1 cellular context compared by ENCODE assay signal in the genomic region with DNA sequence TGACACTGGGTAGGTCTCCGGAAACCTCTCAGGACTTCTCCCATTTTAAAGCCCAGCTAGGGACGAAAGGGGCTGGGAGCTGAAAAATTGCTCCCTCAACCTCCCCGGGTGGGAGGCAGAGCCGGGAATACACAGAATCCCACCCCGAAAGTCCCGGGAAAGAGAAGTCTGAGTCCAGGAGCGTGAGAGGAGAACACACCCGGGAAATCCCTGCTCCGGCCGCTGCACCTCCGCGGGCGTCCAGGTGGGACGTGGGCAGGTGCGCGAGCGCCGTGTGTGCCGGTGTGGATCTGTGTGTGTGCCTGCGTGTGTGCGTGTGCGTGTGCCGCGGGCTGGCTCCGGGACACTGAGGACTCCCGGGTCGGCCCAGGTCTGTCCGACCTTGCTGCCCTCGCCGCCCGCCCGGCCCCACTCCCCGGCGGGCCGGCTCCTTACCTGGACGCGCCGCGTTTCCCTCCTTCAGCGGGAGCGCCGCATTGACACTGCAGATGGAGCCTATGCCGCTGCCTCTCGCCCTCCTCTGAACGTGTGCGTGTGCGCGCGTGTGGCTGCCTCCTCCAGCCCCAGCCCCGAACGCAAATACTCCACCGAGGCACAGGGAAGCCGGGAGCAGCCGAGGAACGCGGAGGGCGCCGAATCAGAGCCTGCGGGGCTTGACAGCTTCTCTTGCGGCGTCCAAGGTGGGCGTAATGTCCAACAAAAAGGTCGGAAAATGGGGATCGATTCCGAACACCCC.
TF ChIP-seq lines count a peak whose summit lies in the region.

A gene with protein sequence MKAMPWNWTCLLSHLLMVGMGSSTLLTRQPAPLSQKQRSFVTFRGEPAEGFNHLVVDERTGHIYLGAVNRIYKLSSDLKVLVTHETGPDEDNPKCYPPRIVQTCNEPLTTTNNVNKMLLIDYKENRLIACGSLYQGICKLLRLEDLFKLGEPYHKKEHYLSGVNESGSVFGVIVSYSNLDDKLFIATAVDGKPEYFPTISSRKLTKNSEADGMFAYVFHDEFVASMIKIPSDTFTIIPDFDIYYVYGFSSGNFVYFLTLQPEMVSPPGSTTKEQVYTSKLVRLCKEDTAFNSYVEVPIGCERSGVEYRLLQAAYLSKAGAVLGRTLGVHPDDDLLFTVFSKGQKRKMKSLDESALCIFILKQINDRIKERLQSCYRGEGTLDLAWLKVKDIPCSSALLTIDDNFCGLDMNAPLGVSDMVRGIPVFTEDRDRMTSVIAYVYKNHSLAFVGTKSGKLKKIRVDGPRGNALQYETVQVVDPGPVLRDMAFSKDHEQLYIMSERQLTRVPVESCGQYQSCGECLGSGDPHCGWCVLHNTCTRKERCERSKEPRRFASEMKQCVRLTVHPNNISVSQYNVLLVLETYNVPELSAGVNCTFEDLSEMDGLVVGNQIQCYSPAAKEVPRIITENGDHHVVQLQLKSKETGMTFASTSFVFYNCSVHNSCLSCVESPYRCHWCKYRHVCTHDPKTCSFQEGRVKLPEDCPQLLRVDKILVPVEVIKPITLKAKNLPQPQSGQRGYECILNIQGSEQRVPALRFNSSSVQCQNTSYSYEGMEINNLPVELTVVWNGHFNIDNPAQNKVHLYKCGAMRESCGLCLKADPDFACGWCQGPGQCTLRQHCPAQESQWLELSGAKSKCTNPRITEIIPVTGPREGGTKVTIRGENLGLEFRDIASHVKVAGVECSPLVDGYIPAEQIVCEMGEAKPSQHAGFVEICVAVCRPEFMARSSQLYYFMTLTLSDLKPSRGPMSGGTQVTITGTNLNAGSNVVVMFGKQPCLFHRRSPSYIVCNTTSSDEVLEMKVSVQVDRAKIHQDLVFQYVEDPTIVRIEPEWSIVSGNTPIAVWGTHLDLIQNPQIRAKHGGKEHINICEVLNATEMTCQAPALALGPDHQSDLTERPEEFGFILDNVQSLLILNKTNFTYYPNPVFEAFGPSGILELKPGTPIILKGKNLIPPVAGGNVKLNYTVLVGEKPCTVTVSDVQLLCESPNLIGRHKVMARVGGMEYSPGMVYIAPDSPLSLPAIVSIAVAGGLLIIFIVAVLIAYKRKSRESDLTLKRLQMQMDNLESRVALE (N-terminal part only) (minus strand): TSS at position 484 of the 736 bp plus-strand sequence. CDS start 67,777 bp downstream, outside the sequence.

TF ChIP-seq in HEK293, 187 proteins besides CTCF, POLR2A, EP300 and RAD21 (continued from another document):
- TF ChIP-seq, protein P1, sequence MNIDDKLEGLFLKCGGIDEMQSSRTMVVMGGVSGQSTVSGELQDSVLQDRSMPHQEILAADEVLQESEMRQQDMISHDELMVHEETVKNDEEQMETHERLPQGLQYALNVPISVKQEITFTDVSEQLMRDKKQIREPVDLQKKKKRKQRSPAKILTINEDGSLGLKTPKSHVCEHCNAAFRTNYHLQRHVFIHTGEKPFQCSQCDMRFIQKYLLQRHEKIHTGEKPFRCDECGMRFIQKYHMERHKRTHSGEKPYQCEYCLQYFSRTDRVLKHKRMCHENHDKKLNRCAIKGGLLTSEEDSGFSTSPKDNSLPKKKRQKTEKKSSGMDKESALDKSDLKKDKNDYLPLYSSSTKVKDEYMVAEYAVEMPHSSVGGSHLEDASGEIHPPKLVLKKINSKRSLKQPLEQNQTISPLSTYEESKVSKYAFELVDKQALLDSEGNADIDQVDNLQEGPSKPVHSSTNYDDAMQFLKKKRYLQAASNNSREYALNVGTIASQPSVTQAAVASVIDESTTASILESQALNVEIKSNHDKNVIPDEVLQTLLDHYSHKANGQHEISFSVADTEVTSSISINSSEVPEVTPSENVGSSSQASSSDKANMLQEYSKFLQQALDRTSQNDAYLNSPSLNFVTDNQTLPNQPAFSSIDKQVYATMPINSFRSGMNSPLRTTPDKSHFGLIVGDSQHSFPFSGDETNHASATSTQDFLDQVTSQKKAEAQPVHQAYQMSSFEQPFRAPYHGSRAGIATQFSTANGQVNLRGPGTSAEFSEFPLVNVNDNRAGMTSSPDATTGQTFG (tag by site-specific recombination; IDR thresholded peaks at IDR 0.05; ENCODE audit: borderline replicate concordance): no peak
- no peak for TF ChIP-seq ZBTB17 (tag by site-specific recombination; IDR thresholded peaks at IDR 0.05)
- TF ChIP-seq SCRT2 (tag by site-specific recombination; IDR thresholded peaks at IDR 0.05): no peak
- TF ChIP-seq ZNF140 (tag by site-specific recombination; IDR thresholded peaks at IDR 0.05): no peak
- TF ChIP-seq ZNF157 (tag by site-specific recombination; IDR thresholded peaks at IDR 0.05): no peak
- no peak for TF ChIP-seq ZNF175 (tag by site-specific recombination; IDR thresholded peaks at IDR 0.05)
- TF ChIP-seq ZNF521 (tag by site-specific recombination; IDR thresholded peaks at IDR 0.05): no peak
- peak; percentile 47 for TF ChIP-seq ZFHX2 (tag by site-specific recombination; conservative IDR thresholded peaks at IDR 0.05)
- TF ChIP-seq ZNF24 (tag by site-specific recombination; IDR thresholded peaks at IDR 0.05): no peak
- no peak for TF ChIP-seq HOXA7 (CRISPR knock-in tag; IDR thresholded peaks at IDR 0.05; ENCODE audit: borderline replicate concordance)
- TF ChIP-seq, protein P2, sequence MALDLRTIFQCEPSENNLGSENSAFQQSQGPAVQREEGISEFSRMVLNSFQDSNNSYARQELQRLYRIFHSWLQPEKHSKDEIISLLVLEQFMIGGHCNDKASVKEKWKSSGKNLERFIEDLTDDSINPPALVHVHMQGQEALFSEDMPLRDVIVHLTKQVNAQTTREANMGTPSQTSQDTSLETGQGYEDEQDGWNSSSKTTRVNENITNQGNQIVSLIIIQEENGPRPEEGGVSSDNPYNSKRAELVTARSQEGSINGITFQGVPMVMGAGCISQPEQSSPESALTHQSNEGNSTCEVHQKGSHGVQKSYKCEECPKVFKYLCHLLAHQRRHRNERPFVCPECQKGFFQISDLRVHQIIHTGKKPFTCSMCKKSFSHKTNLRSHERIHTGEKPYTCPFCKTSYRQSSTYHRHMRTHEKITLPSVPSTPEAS (tag by site-specific recombination; IDR thresholded peaks at IDR 0.05): peak; percentile 58
- TF ChIP-seq ZNF404 (tag by site-specific recombination; IDR thresholded peaks at IDR 0.05): no peak
- TF ChIP-seq ZNF335 (tag by site-specific recombination; conservative IDR thresholded peaks at IDR 0.05): peak; percentile 94
- TF ChIP-seq, protein P3, sequence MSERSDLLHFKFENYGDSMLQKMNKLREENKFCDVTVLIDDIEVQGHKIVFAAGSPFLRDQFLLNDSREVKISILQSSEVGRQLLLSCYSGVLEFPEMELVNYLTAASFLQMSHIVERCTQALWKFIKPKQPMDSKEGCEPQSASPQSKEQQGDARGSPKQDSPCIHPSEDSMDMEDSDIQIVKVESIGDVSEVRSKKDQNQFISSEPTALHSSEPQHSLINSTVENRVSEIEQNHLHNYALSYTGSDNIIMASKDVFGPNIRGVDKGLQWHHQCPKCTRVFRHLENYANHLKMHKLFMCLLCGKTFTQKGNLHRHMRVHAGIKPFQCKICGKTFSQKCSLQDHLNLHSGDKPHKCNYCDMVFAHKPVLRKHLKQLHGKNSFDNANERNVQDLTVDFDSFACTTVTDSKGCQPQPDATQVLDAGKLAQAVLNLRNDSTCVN (tag by site-specific recombination; optimal IDR thresholded peaks at IDR 0.05): peak; percentile 92
- TF ChIP-seq, protein P4, sequence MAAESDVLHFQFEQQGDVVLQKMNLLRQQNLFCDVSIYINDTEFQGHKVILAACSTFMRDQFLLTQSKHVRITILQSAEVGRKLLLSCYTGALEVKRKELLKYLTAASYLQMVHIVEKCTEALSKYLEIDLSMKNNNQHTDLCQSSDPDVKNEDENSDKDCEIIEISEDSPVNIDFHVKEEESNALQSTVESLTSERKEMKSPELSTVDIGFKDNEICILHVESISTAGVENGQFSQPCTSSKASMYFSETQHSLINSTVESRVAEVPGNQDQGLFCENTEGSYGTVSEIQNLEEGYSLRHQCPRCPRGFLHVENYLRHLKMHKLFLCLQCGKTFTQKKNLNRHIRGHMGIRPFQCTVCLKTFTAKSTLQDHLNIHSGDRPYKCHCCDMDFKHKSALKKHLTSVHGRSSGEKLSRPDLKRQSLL (tag by site-specific recombination; IDR thresholded peaks at IDR 0.05): no peak
- no peak for TF ChIP-seq OVOL3 (tag by site-specific recombination; IDR thresholded peaks at IDR 0.05)
- TF ChIP-seq ZNF777 (tag by site-specific recombination; IDR thresholded peaks at IDR 0.05; ENCODE audit: borderline replicate concordance): peak; percentile 73; the same call in 1 of the 2 replicates
- no peak for TF ChIP-seq ZNF510 (tag by site-specific recombination; IDR thresholded peaks at IDR 0.05; ENCODE audit: insufficient replicate concordance)
- TF ChIP-seq, protein P5, sequence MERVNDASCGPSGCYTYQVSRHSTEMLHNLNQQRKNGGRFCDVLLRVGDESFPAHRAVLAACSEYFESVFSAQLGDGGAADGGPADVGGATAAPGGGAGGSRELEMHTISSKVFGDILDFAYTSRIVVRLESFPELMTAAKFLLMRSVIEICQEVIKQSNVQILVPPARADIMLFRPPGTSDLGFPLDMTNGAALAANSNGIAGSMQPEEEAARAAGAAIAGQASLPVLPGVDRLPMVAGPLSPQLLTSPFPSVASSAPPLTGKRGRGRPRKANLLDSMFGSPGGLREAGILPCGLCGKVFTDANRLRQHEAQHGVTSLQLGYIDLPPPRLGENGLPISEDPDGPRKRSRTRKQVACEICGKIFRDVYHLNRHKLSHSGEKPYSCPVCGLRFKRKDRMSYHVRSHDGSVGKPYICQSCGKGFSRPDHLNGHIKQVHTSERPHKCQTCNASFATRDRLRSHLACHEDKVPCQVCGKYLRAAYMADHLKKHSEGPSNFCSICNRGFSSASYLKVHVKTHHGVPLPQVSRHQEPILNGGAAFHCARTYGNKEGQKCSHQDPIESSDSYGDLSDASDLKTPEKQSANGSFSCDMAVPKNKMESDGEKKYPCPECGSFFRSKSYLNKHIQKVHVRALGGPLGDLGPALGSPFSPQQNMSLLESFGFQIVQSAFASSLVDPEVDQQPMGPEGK (tag by site-specific recombination; IDR thresholded peaks at IDR 0.05): peak; percentile 18; the same call in 1 of the 2 replicates
- peak; percentile 66 for TF ChIP-seq ZBTB8A (tag by site-specific recombination; IDR thresholded peaks at IDR 0.05)
- peak; percentile 80 for TF ChIP-seq ZEB2 (tag by site-specific recombination; IDR thresholded peaks at IDR 0.05)
- peak; percentile 66 for TF ChIP-seq ZBTB20 (tag by site-specific recombination; IDR thresholded peaks at IDR 0.05)
- no peak for TF ChIP-seq ZSCAN16 (tag by site-specific recombination; IDR thresholded peaks at IDR 0.05)
- TF ChIP-seq ZNF596 (tag by site-specific recombination; IDR thresholded peaks at IDR 0.05): no peak
- TF ChIP-seq YY2 (tag by site-specific recombination; IDR thresholded peaks at IDR 0.05): no peak
- TF ChIP-seq GLIS1 (tag by site-specific recombination; IDR thresholded peaks at IDR 0.05): 0 out of 2 replicates have a peak, but pooled peaks have one; percentile 11
